ENCODE assay signal across 7 cellular contexts in genomic region chr20:53116733-53117132, GRCh38.
"Had no signal": no experiment of that assay in that cellular context is flagged by ENCODE, and none has a peak within 500 bp of the region (broad histone marks: within the 10 kb centered on the region; RNA-seq: fewer than 3 reads in every experiment).

No MANE protein-coding gene starts in this region.

- FAIRE-seq: K562 had no signal

- DNase-seq: IMR-90, KBM-7, KG1 had no signal

- H3K4me1 Mint-ChIP-seq: IgD-negative memory B cell had no signal

- H3K4me2 ChIP-seq: KMS-11 had no signal

- H3K4me3 ChIP-seq: K562 had no signal

- H3K27ac ChIP-seq: HL-60, KMS-11 had no signal

- ATAC-seq: K562 had no signal

- H3K9ac ChIP-seq: KMS-11 had no signal

- H3K4me3 Mint-ChIP-seq: IgD-negative memory B cell had no signal

- H3K27me3 Mint-ChIP-seq: IgD-negative memory B cell had no signal

- H3K27ac Mint-ChIP-seq: IgD-negative memory B cell had no signal

- H3K36me3 Mint-ChIP-seq: IgD-negative memory B cell had no signal
